In the genomic region with DNA sequence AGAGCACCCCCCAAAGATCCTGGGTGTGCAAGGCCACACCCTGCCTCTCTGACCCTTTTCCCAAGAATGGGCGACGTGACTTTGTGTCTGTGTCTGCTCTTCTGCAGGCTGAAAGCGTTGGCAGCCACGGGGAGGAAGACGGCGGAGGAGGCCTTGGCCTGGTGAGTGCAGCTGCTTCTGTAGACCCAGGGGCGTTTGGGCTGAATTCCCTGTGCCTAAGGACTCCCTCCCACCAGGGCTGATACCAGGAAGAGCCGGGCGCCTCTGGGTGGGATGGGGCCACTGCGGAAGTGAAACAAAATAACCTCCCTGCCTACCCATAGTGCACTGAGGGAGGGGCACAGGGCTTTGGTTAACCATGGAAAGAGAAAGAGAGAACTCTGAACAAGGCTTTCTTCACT, we compare ENCODE assay signal across 13 cellular contexts. TPM values are rescaled to one million over a fixed set of nuclear protein-coding genes. Genes with fewer than 3 reads are reported as not detected.
A peak's percentile ranks its signal among the peaks of the same experiment; 100 is the strongest.
DNase-seq lines count a peak whose midpoint lies in the region; ATAC-seq and TF ChIP-seq lines count a peak whose summit lies in the region.
"Had no signal": no experiment of that assay in that cellular context is flagged by ENCODE, and none has a peak within 500 bp of the region (broad histone marks: within the 10 kb centered on the region; RNA-seq: fewer than 3 reads in every experiment).

No MANE protein-coding gene starts in this region.

- no peaks in the 10 kb centered on the region for H3K27me3 ChIP-seq in CD4-positive, alpha-beta T cell (ENCODE audit: control insufficient read depth, insufficient read depth, low read length)
- H3K27me3 ChIP-seq in rectal smooth muscle tissue (ENCODE audit: control insufficient read depth, insufficient read depth, low read length) (no peaks in the 10 kb centered on the region), tibial artery (peaks cover 0 to 13% of the 10 kb centered on the region in 2 donors)
- H3K27me3 ChIP-seq: brain microvascular endothelial cell had no signal

- no peaks in the 10 kb centered on the region for H3K4me1 ChIP-seq in rectal smooth muscle tissue (ENCODE audit: control insufficient read depth, insufficient read depth, low read length)
- H3K4me1 ChIP-seq in tibial artery: no peaks in the 10 kb centered on the region

- no peaks in the 10 kb centered on the region for H3K27me3 Mint-ChIP-seq in CD4-positive, alpha-beta T cell
- no peaks in the 10 kb centered on the region for H3K27me3 Mint-ChIP-seq in T-cell
- no peaks in the 10 kb centered on the region for H3K27me3 Mint-ChIP-seq in activated naive CD4-positive, alpha-beta T cell treated with anti-CD3 and anti-CD28 coated beads for 36 hours (ENCODE audit: low read depth)

- peak overlapping the region; percentile 96 for H3K27ac Mint-ChIP-seq in CD4-positive, alpha-beta T cell
- peak overlapping the region; percentile 100 for H3K27ac Mint-ChIP-seq in T-cell
- H3K27ac Mint-ChIP-seq in activated naive CD4-positive, alpha-beta T cell treated with anti-CD3 and anti-CD28 coated beads for 36 hours: peak overlapping the region; percentile 98
- H3K27ac Mint-ChIP-seq: activated B cell treated with CpG ODN at 0.5 μM for 24 hours, naive B cell had no signal

- peaks cover 7% of the 10 kb centered on the region for H3K9me3 Mint-ChIP-seq in CD4-positive, alpha-beta T cell
- peaks cover 0 to 9% (median 6%) of the 10 kb centered on the region in 3 donors for H3K9me3 Mint-ChIP-seq in T-cell
- peaks cover 11% of the 10 kb centered on the region for H3K9me3 Mint-ChIP-seq in activated naive CD4-positive, alpha-beta T cell treated with anti-CD3 and anti-CD28 coated beads for 36 hours

- intact Hi-C loops in CD4-positive, alpha-beta T cell (cut with DNase I, micrococcal nuclease): loop anchor here (1.0 to 2.0 kb wide), 2 partner anchors 9 to 19 kb away; no protein-coding TSS in a partner anchor
- intact Hi-C loops in activated naive CD4-positive, alpha-beta T cell treated with anti-CD3 and anti-CD28 coated beads for 36 hours (cut with micrococcal nuclease): loop anchor here (1.0 to 10.0 kb wide), 5 partner anchors 9 to 1041 kb away; a partner anchor contains a TSS
- intact Hi-C loops in tibial artery (cut with DNase I; ENCODE audit: low total_unique reads): no loop called here

- H3K4me3 Mint-ChIP-seq in CD4-positive, alpha-beta T cell: peak overlapping the region; percentile 92
- H3K4me3 Mint-ChIP-seq in T-cell: peak overlapping the region; percentile 89 to 98 (median 90)
- peak overlapping the region; percentile 97 for H3K4me3 Mint-ChIP-seq in activated naive CD4-positive, alpha-beta T cell treated with anti-CD3 and anti-CD28 coated beads for 36 hours
- H3K4me3 Mint-ChIP-seq: activated B cell treated with CpG ODN at 0.5 μM for 24 hours, naive B cell had no signal

- CTCF ChIA-PET in CD4-positive, alpha-beta T cell (lab: Charles Lee): no interaction called here
- CTCF ChIA-PET in T-cell (lab: Charles Lee): interaction anchor here in 1 of 2 donors (1.1 kb wide), 1 partner anchor 167 kb away, joined by 6 read pairs; no protein-coding TSS in a partner anchor
- CTCF ChIA-PET in activated naive CD4-positive, alpha-beta T cell treated with anti-CD3 and anti-CD28 coated beads for 36 hours (lab: Charles Lee): no interaction called here

- peaks cover 72% of the 10 kb centered on the region for H3K4me1 Mint-ChIP-seq in CD4-positive, alpha-beta T cell (ENCODE audit: low read depth)
- H3K4me1 Mint-ChIP-seq in T-cell: peaks cover 66 to 71% (median 67%) of the 10 kb centered on the region in 3 donors
- peaks cover 56% of the 10 kb centered on the region for H3K4me1 Mint-ChIP-seq in activated naive CD4-positive, alpha-beta T cell treated with anti-CD3 and anti-CD28 coated beads for 36 hours (ENCODE audit: low read depth)
- H3K4me1 Mint-ChIP-seq: naive B cell had no signal

- H3K27ac ChIP-seq in CD4-positive, alpha-beta T cell (ENCODE audit: low read depth, low read length): peak overlapping the region; percentile 85
- H3K27ac ChIP-seq in rectal smooth muscle tissue (ENCODE audit: low read depth, low read length): no peak overlapping the region
- no peak overlapping the region for H3K27ac ChIP-seq in tibial artery
- H3K27ac ChIP-seq: brain microvascular endothelial cell, RWPE1 had no signal

- no peak for TF ChIP-seq CTCF in CD4-positive, alpha-beta T cell (IDR thresholded peaks at IDR 0.05)
- TF ChIP-seq CTCF in tibial artery (IDR thresholded peaks at IDR 0.05): no peak

- DNase-seq in CD4-positive, alpha-beta T cell: peak in 9 of 10 experiments; percentile 21 to 52 (median 40)
- DNase-seq in T-cell: peak in 26 of 34 experiments; percentile 16 to 58 (median 39)
- DNase-seq in activated naive CD4-positive, alpha-beta T cell treated with anti-CD3 and anti-CD28 coated beads for 36 hours: peak; percentile 84
- DNase-seq in tibial artery: no peak
- no peak for DNase-seq in NCI-H1092 treated with DMSO at 0.1 percent for 48 hours (lab: John Stamatoyannopoulos, UW)
- no peak for DNase-seq in NCI-H2227 treated with DMSO at 0.1 percent for 48 hours (lab: John Stamatoyannopoulos, UW)
- DNase-seq: activated B cell treated with CpG ODN at 0.5 μM for 24 hours, brain microvascular endothelial cell, naive B cell had no signal

- no peaks in the 10 kb centered on the region for H3K36me3 ChIP-seq in rectal smooth muscle tissue (ENCODE audit: control insufficient read depth, insufficient read depth, low read length)
- no peaks in the 10 kb centered on the region for H3K36me3 ChIP-seq in tibial artery
- H3K36me3 ChIP-seq: brain microvascular endothelial cell had no signal

- POLR2A ChIA-PET in CD4-positive, alpha-beta T cell (lab: Charles Lee): interaction anchor here (0.6 to 5.8 kb wide), 3 partner anchors 15 to 492 kb away, joined by 3 to 208 read pairs (median 4); no protein-coding TSS in a partner anchor
- POLR2A ChIA-PET in T-cell (lab: Charles Lee): no interaction called here

- H3K9ac ChIP-seq in rectal smooth muscle tissue (ENCODE audit: low read length): no peak overlapping the region

- H3K36me3 Mint-ChIP-seq in CD4-positive, alpha-beta T cell (ENCODE audit: low read depth): peaks cover 44% of the 10 kb centered on the region
- H3K36me3 Mint-ChIP-seq in T-cell: peaks cover 33% of the 10 kb centered on the region
- peaks cover 38% of the 10 kb centered on the region for H3K36me3 Mint-ChIP-seq in activated naive CD4-positive, alpha-beta T cell treated with anti-CD3 and anti-CD28 coated beads for 36 hours (ENCODE audit: low read depth)

- peak overlapping the region; percentile 2 for H3K4me3 ChIP-seq in rectal smooth muscle tissue (ENCODE audit: low read length)
- H3K4me3 ChIP-seq in tibial artery: no peak overlapping the region

- H3K9me3 ChIP-seq in CD4-positive, alpha-beta T cell (ENCODE audit: control insufficient read depth, low read length): peaks cover 8% of the 10 kb centered on the region
- H3K9me3 ChIP-seq in tibial artery: no peaks in the 10 kb centered on the region

- peak; percentile 53 for ATAC-seq in CD4-positive, alpha-beta T cell (ENCODE audit: poor library complexity)
- ATAC-seq in T-cell (replicated peaks in 1 of 4): peak; percentile 44 to 58 (median 51)
- ATAC-seq in HG03280 (IDR thresholded peaks at IDR 0.05; ENCODE audit: unreplicated experiment): no peak

RNA-seq across cellular contexts. Expression of a gene that starts 2.5 kb away (rescaled TPM):
- total RNA-seq in CD4-positive, alpha-beta T cell: 10 to 100 TPM; 59.7 to 60.8 TPM
- 10 to 100 TPM; 59.1 to 98.8 (median 80.5) TPM for total RNA-seq in T-cell
- 10 to 100 TPM; 13.5 to 14.9 TPM for total RNA-seq in activated naive CD4-positive, alpha-beta T cell treated with anti-CD3 and anti-CD28 coated beads for 36 hours
- total RNA-seq: activated B cell treated with CpG ODN at 0.5 μM for 24 hours, fibroblast of lung had no signal

RNA-seq across cellular contexts. Expression of a gene that starts 10.3 kb away (rescaled TPM):
- total RNA-seq in CD4-positive, alpha-beta T cell: 1 to 10 TPM; 1.5 TPM
- 1 to 10 TPM; 1.2 to 2.4 (median 1.7) TPM for total RNA-seq in T-cell
- total RNA-seq in activated naive CD4-positive, alpha-beta T cell treated with anti-CD3 and anti-CD28 coated beads for 36 hours: 10 to 100 TPM; 10.9 to 11.5 TPM
- total RNA-seq: activated B cell treated with CpG ODN at 0.5 μM for 24 hours, fibroblast of lung had no signal

RNA-seq across cellular contexts. Expression of a gene that starts 39.9 kb away (rescaled TPM):
- not detected for total RNA-seq in CD4-positive, alpha-beta T cell
- 1 to 10 TPM in 2 of 5 donors, not detected in 3; 1.2 to 1.3 TPM for total RNA-seq in T-cell
- not detected for total RNA-seq in activated naive CD4-positive, alpha-beta T cell treated with anti-CD3 and anti-CD28 coated beads for 36 hours
- total RNA-seq: activated B cell treated with CpG ODN at 0.5 μM for 24 hours, fibroblast of lung had no signal

RNA-seq across cellular contexts. Expression of a gene that starts 55.4 kb away (rescaled TPM):
- not detected for total RNA-seq in CD4-positive, alpha-beta T cell
- under 1 TPM in 1 of 5 donors, not detected in 4; 0.38 TPM for total RNA-seq in T-cell
- total RNA-seq in activated naive CD4-positive, alpha-beta T cell treated with anti-CD3 and anti-CD28 coated beads for 36 hours: not detected
- total RNA-seq: activated B cell treated with CpG ODN at 0.5 μM for 24 hours, fibroblast of lung had no signal

Comparison
In these comparisons a context has a peak if more than half of its experiments do, and no peak if none do; other contexts are left out.
1. DNase-seq: peak in CD4-positive, alpha-beta T cell (9 of 10), T-cell (26 of 34) and activated naive CD4-positive, alpha-beta T cell treated with anti-CD3 and anti-CD28 coated beads for 36 hours (single experiment); none in tibial artery (0 of 2), NCI-H1092 treated with DMSO at 0.1 percent for 48 hours (single experiment) and NCI-H2227 treated with DMSO at 0.1 percent for 48 hours (single experiment).
2. Peak in every context shown above with its lines, with median percentiles within 50 percentile points of each other: H3K27ac Mint-ChIP-seq and H3K4me3 Mint-ChIP-seq.